Comparison of ENCODE assay signal across 1 cellular context in the genomic region with DNA sequence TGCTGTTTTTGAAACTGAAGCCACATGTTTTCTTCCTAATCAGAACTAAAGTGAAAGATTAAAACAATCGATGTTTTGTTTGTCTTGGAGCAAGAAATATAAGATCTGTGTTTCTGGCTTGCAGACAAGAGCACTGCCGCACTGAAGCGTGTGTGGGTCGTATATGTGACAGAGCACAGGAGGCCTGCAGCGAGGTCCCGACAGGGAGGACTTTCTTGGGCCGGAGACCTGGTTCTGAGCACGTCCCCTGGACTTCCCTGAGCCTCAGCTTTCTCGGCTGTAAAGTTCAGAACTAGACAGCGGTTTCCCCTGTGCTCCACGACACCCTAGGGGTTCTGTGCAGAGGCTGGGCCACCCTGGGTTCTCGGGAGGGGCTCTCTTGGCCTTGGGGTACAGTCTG.
TF ChIP-seq lines count a peak whose summit lies in the region.

No MANE protein-coding gene starts in this region.

TF ChIP-seq in GM23338, 12 proteins besides CTCF, POLR2A, EP300 and RAD21 (continued from another document):
- TF ChIP-seq, protein P1, sequence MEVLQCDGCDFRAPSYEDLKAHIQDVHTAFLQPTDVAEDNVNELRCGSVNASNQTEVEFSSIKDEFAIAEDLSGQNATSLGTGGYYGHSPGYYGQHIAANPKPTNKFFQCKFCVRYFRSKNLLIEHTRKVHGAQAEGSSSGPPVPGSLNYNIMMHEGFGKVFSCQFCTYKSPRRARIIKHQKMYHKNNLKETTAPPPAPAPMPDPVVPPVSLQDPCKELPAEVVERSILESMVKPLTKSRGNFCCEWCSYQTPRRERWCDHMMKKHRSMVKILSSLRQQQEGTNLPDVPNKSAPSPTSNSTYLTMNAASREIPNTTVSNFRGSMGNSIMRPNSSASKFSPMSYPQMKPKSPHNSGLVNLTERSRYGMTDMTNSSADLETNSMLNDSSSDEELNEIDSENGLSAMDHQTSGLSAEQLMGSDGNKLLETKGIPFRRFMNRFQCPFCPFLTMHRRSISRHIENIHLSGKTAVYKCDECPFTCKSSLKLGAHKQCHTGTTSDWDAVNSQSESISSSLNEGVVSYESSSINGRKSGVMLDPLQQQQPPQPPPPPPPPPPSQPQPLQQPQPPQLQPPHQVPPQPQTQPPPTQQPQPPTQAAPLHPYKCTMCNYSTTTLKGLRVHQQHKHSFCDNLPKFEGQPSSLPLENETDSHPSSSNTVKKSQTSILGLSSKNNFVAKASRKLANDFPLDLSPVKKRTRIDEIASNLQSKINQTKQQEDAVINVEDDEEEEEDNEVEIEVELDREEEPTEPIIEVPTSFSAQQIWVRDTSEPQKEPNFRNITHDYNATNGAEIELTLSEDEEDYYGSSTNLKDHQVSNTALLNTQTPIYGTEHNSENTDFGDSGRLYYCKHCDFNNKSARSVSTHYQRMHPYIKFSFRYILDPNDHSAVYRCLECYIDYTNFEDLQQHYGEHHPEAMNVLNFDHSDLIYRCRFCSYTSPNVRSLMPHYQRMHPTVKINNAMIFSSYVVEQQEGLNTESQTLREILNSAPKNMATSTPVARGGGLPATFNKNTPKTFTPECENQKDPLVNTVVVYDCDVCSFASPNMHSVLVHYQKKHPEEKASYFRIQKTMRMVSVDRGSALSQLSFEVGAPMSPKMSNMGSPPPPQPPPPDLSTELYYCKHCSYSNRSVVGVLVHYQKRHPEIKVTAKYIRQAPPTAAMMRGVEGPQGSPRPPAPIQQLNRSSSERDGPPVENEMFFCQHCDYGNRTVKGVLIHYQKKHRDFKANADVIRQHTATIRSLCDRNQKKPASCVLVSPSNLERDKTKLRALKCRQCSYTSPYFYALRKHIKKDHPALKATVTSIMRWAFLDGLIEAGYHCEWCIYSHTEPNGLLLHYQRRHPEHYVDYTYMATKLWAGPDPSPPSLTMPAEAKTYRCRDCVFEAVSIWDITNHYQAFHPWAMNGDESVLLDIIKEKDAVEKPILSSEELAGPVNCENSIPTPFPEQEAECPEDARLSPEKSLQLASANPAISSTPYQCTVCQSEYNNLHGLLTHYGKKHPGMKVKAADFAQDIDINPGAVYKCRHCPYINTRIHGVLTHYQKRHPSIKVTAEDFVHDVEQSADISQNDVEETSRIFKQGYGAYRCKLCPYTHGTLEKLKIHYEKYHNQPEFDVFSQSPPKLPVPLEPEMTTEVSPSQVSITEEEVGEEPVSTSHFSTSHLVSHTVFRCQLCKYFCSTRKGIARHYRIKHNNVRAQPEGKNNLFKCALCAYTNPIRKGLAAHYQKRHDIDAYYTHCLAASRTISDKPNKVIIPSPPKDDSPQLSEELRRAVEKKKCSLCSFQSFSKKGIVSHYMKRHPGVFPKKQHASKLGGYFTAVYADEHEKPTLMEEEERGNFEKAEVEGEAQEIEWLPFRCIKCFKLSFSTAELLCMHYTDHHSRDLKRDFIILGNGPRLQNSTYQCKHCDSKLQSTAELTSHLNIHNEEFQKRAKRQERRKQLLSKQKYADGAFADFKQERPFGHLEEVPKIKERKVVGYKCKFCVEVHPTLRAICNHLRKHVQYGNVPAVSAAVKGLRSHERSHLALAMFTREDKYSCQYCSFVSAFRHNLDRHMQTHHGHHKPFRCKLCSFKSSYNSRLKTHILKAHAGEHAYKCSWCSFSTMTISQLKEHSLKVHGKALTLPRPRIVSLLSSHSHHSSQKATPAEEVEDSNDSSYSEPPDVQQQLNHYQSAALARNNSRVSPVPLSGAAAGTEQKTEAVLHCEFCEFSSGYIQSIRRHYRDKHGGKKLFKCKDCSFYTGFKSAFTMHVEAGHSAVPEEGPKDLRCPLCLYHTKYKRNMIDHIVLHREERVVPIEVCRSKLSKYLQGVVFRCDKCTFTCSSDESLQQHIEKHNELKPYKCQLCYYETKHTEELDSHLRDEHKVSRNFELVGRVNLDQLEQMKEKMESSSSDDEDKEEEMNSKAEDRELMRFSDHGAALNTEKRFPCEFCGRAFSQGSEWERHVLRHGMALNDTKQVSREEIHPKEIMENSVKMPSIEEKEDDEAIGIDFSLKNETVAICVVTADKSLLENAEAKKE (CRISPR knock-in tag; IDR thresholded peaks at IDR 0.05) = no peak
- TF ChIP-seq JUNB (IDR thresholded peaks at IDR 0.05; ENCODE audit: unreplicated experiment) = no peak
- TF ChIP-seq ZNF331 (CRISPR knock-in tag; IDR thresholded peaks at IDR 0.05; ENCODE audit: low read depth) = no peak
- no peak for TF ChIP-seq POLR2AphosphoS5 (IDR thresholded peaks at IDR 0.05; ENCODE audit: low read depth)
- no peak for TF ChIP-seq CREB1 (CRISPR knock-in tag; IDR thresholded peaks at IDR 0.05; ENCODE audit: low read depth)
- no peak for TF ChIP-seq NANOG (IDR thresholded peaks at IDR 0.05; ENCODE audit: borderline replicate concordance)
- TF ChIP-seq EZH2 (IDR thresholded peaks at IDR 0.05; ENCODE audit: low read depth, unreplicated experiment) = no peak
